ENCODE assay signal across 23 cellular contexts in the genomic region with DNA sequence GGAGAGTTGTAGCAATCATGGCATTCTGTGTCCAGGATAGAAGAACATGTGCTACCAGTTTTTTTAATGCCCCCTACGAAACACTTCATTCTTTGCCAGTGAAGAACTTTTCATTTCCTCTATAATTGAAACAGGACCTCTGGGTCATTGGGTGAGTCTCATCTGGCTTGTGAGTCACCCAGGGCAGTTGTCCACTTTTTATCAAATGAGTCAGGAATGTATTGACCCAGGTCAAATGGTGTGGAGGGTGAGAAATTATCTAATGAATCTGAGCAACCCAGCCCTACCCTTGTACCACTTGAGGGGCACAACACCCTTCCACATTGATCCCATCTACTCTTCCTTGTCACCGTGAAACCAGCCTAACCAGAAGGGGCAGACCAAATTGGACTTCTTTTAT.
A peak's percentile ranks its signal among the peaks of the same experiment; 100 is the strongest.
DNase-seq lines count a peak whose midpoint lies in the region; ATAC-seq and TF ChIP-seq lines count a peak whose summit lies in the region.
"Had no signal": no experiment of that assay in that cellular context is flagged by ENCODE, and none has a peak within 500 bp of the region (broad histone marks: within the 10 kb centered on the region; RNA-seq: fewer than 3 reads in every experiment).

No MANE protein-coding gene starts in this region.

- POLR2A ChIA-PET in PC-9 (lab: Charles Lee; ENCODE audit: unreplicated experiment): no interaction called here

- CTCF ChIA-PET in PC-9 (lab: Charles Lee): no interaction called here

- H3K4me2 ChIP-seq in GM23248 (ENCODE audit: unreplicated experiment): no peak overlapping the region
- peak overlapping the region; percentile 61 for H3K4me2 ChIP-seq in PC-9
- H3K4me2 ChIP-seq: A549; BLaER1 treated with 17β-estradiol and CSF1 and Interleukin-3, amounts not matched to agents 10 nM and 100 nM had no signal

- peak; percentile 3 for DNase-seq in GM23248
- DNase-seq in PC-9: peak in 1 of 2 experiments; percentile 97
- DNase-seq in kidney tubule cell (ENCODE audit: low spot score): peak; percentile 24
- peak; percentile 2 for DNase-seq in renal cortical epithelial cell (ENCODE audit: low read depth)
- DNase-seq in NCI-H128 (lab: John Stamatoyannopoulos, UW; ENCODE audit: unreplicated experiment): no peak
- DNase-seq: AML-193; CD4-positive, alpha-beta T cell; DMS79; H7; IMR-90; KG1; NCI-H1092 treated with DMSO at 0.1 percent for 48 hours; NCI-H1436 treated with DMSO at 0.1 percent for 48 hours; NCI-H187 treated with DMSO at 0.1 percent for 48 hours; NCI-H524; NCI-H748 treated with DMSO at 0.1 percent for 48 hours; NK-92 treated with Interleukin-12 subunit alpha and Interleukin-12 subunit beta, amount 100 ng/mL, for 24 hours; SHP77 treated with DMSO at 0.1 percent for 48 hours had no signal

- no peaks in the 10 kb centered on the region for H3K9me3 ChIP-seq in GM23248 (ENCODE audit: low read depth)
- peaks cover 4% of the 10 kb centered on the region; the same call in 1 of the 2 replicates for H3K9me3 ChIP-seq in PC-9 (ENCODE audit: insufficient read depth, low read depth)
- H3K9me3 ChIP-seq: A549 had no signal

- no peak overlapping the region for H3K27ac ChIP-seq in GM23248
- peak overlapping the region; percentile 96 for H3K27ac ChIP-seq in PC-9
- H3K27ac ChIP-seq: A549; BLaER1 treated with 17β-estradiol and CSF1 and Interleukin-3, amounts not matched to agents 10 nM and 100 nM had no signal

- H3K27me3 ChIP-seq in GM23248 (replicated peaks; ENCODE audit: insufficient read depth) (no peaks in the 10 kb centered on the region), PC-9 (ENCODE audit: insufficient read depth, low read depth) (no peaks in the 10 kb centered on the region)
- H3K27me3 ChIP-seq: BLaER1 treated with 17β-estradiol and CSF1 and Interleukin-3, amounts not matched to agents 10 nM and 100 nM had no signal

- H3K4me1 ChIP-seq in GM23248 (ENCODE audit: insufficient read depth) (no peaks in the 10 kb centered on the region), PC-9 (replicated peaks; ENCODE audit: insufficient read depth) (peaks cover 46% of the 10 kb centered on the region)
- H3K4me1 ChIP-seq: A549; BLaER1 treated with 17β-estradiol and CSF1 and Interleukin-3, amounts not matched to agents 10 nM and 100 nM had no signal

- H3F3A ChIP-seq in GM23248 (ENCODE audit: insufficient read depth) (no peaks in the 10 kb centered on the region), PC-9 (ENCODE audit: insufficient read depth, low read depth) (peaks cover 39% of the 10 kb centered on the region)

- intact Hi-C loops in PC-9 (cut with micrococcal nuclease; ENCODE audit: unreplicated experiment): no loop called here

- H2AFZ ChIP-seq in GM23248 (no peak overlapping the region), PC-9 (no peak overlapping the region)

- no peaks in the 10 kb centered on the region for H3K9me2 ChIP-seq in GM23248 (ENCODE audit: insufficient read depth)
- H3K9me2 ChIP-seq in PC-9 (ENCODE audit: insufficient read depth): no peaks in the 10 kb centered on the region

- ATAC-seq in HG03442 (IDR thresholded peaks at IDR 0.05; ENCODE audit: unreplicated experiment) (no peak), HG02571 (IDR thresholded peaks at IDR 0.05; ENCODE audit: unreplicated experiment) (no peak), GM21390 (IDR thresholded peaks at IDR 0.05; ENCODE audit: unreplicated experiment) (no peak)
- ATAC-seq: A549 had no signal

- in situ Hi-C loops in GM23248 (cut with MboI): no loop called here

- H4K20me1 ChIP-seq in GM23248 (ENCODE audit: insufficient read depth): no peaks in the 10 kb centered on the region
- H4K20me1 ChIP-seq in PC-9 (ENCODE audit: insufficient read depth): no peaks in the 10 kb centered on the region
- H4K20me1 ChIP-seq: BLaER1 treated with 17β-estradiol and CSF1 and Interleukin-3, amounts not matched to agents 10 nM and 100 nM had no signal

- BruUV-seq in PC-9 (replicated peaks; lab: Mats Ljungman, UMichigan): no TSS peak

- no peak for TF ChIP-seq CTCF in PC-9 (conservative IDR thresholded peaks at IDR 0.05)

- H3K79me2 ChIP-seq in GM23248 (ENCODE audit: insufficient read depth): no peaks in the 10 kb centered on the region
- no peaks in the 10 kb centered on the region for H3K79me2 ChIP-seq in PC-9 (ENCODE audit: low read depth)

- H3K9ac ChIP-seq in GM23248: no peak overlapping the region
- H3K9ac ChIP-seq: BLaER1 treated with 17β-estradiol and CSF1 and Interleukin-3, amounts not matched to agents 10 nM and 100 nM had no signal

- H3K4me3 ChIP-seq in GM23248 (no peak overlapping the region), PC-9 (no peak overlapping the region)
- H3K4me3 ChIP-seq: A549; BLaER1 treated with 17β-estradiol and CSF1 and Interleukin-3, amounts not matched to agents 10 nM and 100 nM had no signal

- WGBS in GM23248 (ENCODE audit: low coverage in 1 of 2, low lambda C conversion rate in 2 of 2, missing lambda C conversion rate in 2 of 2), 2 experiments: 25 to 30% methylated on average over 2 of the region's 2 CpGs

- H3K36me3 ChIP-seq in GM23248 (ENCODE audit: low read depth): no peaks in the 10 kb centered on the region
- no peaks in the 10 kb centered on the region for H3K36me3 ChIP-seq in PC-9 (ENCODE audit: low read depth)
- H3K36me3 ChIP-seq: BLaER1 treated with 17β-estradiol and CSF1 and Interleukin-3, amounts not matched to agents 10 nM and 100 nM had no signal
